In the genomic region with DNA sequence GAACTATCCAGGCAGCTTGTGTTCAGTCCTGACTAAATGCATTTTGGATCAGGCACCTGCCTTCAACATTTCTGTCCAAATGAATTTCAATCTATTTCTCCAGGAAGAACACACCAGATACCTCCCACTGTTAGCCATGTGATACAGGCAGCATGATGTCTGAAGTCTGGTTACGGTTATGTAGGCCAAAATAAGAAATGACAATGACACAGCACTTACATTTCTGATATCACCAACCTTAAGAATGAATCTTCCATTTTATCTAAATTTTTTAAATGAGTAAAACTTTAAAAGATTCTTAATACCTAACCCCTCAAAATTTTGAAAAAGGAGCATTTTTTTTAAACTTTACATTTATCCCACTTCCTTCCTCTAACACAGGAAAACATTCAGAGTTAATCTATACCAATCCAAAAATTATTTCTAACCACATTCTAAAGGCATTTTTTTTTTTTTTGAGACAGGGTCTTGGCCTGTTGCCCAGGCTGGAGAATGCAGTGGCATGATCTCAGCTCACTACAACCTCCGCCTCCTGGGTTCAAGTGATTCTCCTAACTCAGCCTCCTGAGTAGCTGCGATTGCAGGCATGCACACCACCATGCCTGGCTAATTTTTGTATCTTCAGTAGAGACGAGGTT, we compare ENCODE assay signal across 8 cellular contexts. TPM values are rescaled to one million over a fixed set of nuclear protein-coding genes. Genes with fewer than 3 reads are reported as not detected.
DNase-seq lines count a peak whose midpoint lies in the region; ATAC-seq and TF ChIP-seq lines count a peak whose summit lies in the region.

TSS of gene MAP4 (minus strand) at position 81 of the 638 bp plus-strand sequence. CDS start 17,556 bp downstream, outside the sequence.

- intact Hi-C loops in IMR-90 (cut with micrococcal nuclease) (no loop called here), sigmoid colon (cut with DNase I) (no loop called here)

- 61% methylated on average over 2 of the region's 4 CpGs; no CpG with 5 or more reads in 1 of the 2 experiments for WGBS in IMR-90 (ENCODE audit: extremely low coverage in 2 of 2, insufficient read length in 1 of 2), 2 experiments
- WGBS in sigmoid colon, 2 donors: 56 to 65% methylated on average over 4 of the region's 4 CpGs

- peaks cover 32% of the 10 kb centered on the region for H3K4me1 Mint-ChIP-seq in activated CD8-positive, alpha-beta T cell treated with anti-CD3 and anti-CD28 coated beads, Interleukin-2, amount 10 ng/mL, durations not matched to agents 7 days and 5 days (ENCODE audit: low read depth)

- TF ChIP-seq RAD21 in IMR-90 (IDR thresholded peaks at IDR 0.05; ENCODE audit: low read length): no peak

- H4K8ac ChIP-seq in IMR-90 (ENCODE audit: low read depth in 2 of 2, low read length in 2 of 2): peak within 1 kb of the TSS in 1 of 2 experiments; percentile 31; a peak in 1 of 4 replicates

- peak within 1 kb of the TSS; percentile 13; the same call in 1 of the 2 replicates for H4K91ac ChIP-seq in IMR-90 (ENCODE audit: insufficient read depth, low read depth, low read length)

- dilution Hi-C loops in IMR-90 (cut with HindIII; ENCODE audit: low sequenced_read_pairs, unreplicated experiment): no loop called here

- peak within 1 kb of the TSS; percentile 60 for H3K4me2 ChIP-seq in IMR-90 (ENCODE audit: low read depth, low read length)

- BruUV-seq in IMR-90 (replicated peaks; lab: Mats Ljungman, UMichigan): no TSS peak

- H3K4ac ChIP-seq in IMR-90 (ENCODE audit: low read depth, low read length): peak within 1 kb of the TSS; percentile 45; the same call in 1 of the 2 replicates

- H3K4me1 ChIP-seq in IMR-90 (ENCODE audit: control insufficient read depth, insufficient read depth, low read length): peaks cover 31% of the 10 kb centered on the region
- peaks cover 47% of the 10 kb centered on the region for H3K4me1 ChIP-seq in cardiac muscle cell (ENCODE audit: low read depth)
- H3K4me1 ChIP-seq in sigmoid colon: peaks cover 0 to 80% (median 76%) of the 10 kb centered on the region in 4 donors

- H3K4me3 ChIP-seq in IMR-90 (ENCODE audit: insufficient read depth, low read depth, low read length) (no peak within 1 kb of the TSS), cardiac muscle cell (no peak within 1 kb of the TSS), sigmoid colon (peak within 1 kb of the TSS in 1 of 4 donors; percentile 25)

- no peak within 1 kb of the TSS for H3K27ac ChIP-seq in IMR-90 (ENCODE audit: insufficient read depth, low read length)
- peak within 1 kb of the TSS; percentile 22 for H3K27ac ChIP-seq in cardiac muscle cell
- peak within 1 kb of the TSS; percentile 69 to 89 (median 84) for H3K27ac ChIP-seq in sigmoid colon

- ATAC-seq in IMR-90 (ENCODE audit: low read depth): no peak
- ATAC-seq in activated CD8-positive, alpha-beta T cell treated with anti-CD3 and anti-CD28 coated beads, Interleukin-2, amount 10 ng/mL, durations not matched to agents 7 days and 5 days: no peak

- no peak for TF ChIP-seq EP300 in sigmoid colon (IDR thresholded peaks at IDR 0.05)

- H3K36me3 ChIP-seq in IMR-90 (ENCODE audit: control insufficient read depth, insufficient read depth, low read length): peaks cover 7% of the 10 kb centered on the region
- no peaks in the 10 kb centered on the region for H3K36me3 ChIP-seq in cardiac muscle cell
- H3K36me3 ChIP-seq in sigmoid colon: no peaks in the 10 kb centered on the region

- H3K27me3 Mint-ChIP-seq in activated CD8-positive, alpha-beta T cell treated with anti-CD3 and anti-CD28 coated beads, Interleukin-2, amount 10 ng/mL, durations not matched to agents 7 days and 5 days (ENCODE audit: low read depth): no peaks in the 10 kb centered on the region

- H3K9me3 ChIP-seq in IMR-90 (ENCODE audit: control insufficient read depth, insufficient read depth, low read length) (no peaks in the 10 kb centered on the region), cardiac muscle cell (ENCODE audit: low read depth) (no peaks in the 10 kb centered on the region), sigmoid colon (no peaks in the 10 kb centered on the region)

- peak within 1 kb of the TSS; percentile 81; the same call in 1 of the 2 replicates for H3K18ac ChIP-seq in IMR-90 (ENCODE audit: low read depth, low read length)

- no peak within 1 kb of the TSS for H3K4me3 Mint-ChIP-seq in activated CD8-positive, alpha-beta T cell treated with anti-CD3 and anti-CD28 coated beads, Interleukin-2, amount 10 ng/mL, durations not matched to agents 7 days and 5 days

- 0 out of 2 replicates have a peak within 1 kb of the TSS, but pooled peaks have one; percentile 36 for H2BK120ac ChIP-seq in IMR-90 (ENCODE audit: low read depth, low read length)

- H4K5ac ChIP-seq in IMR-90 (ENCODE audit: low read depth, low read length): no peak within 1 kb of the TSS

- H3K9ac ChIP-seq in IMR-90 (ENCODE audit: low read depth, low read length): no peak within 1 kb of the TSS; the same call in 1 of the 2 replicates

- H3K27ac Mint-ChIP-seq in activated CD8-positive, alpha-beta T cell treated with anti-CD3 and anti-CD28 coated beads, Interleukin-2, amount 10 ng/mL, durations not matched to agents 7 days and 5 days: no peak within 1 kb of the TSS

- H3K79me1 ChIP-seq in IMR-90 (ENCODE audit: low read depth in 1 of 2, low read length in 2 of 2): peaks cover 24 to 82% of the 10 kb centered on the region in 2 experiments

- H3K36me3 Mint-ChIP-seq in activated CD8-positive, alpha-beta T cell treated with anti-CD3 and anti-CD28 coated beads, Interleukin-2, amount 10 ng/mL, durations not matched to agents 7 days and 5 days (ENCODE audit: low read depth): peaks cover 8% of the 10 kb centered on the region

- H3K9me1 ChIP-seq in IMR-90 (ENCODE audit: insufficient read depth, low read length): peaks cover 39% of the 10 kb centered on the region

- no peak within 1 kb of the TSS for H2AK9ac ChIP-seq in IMR-90 (replicated peaks; ENCODE audit: low read depth, low read length, poor library complexity)

- DNase-seq in IMR-90 (peak; percentile 34), cardiac muscle cell (ENCODE audit: low read depth in 1 of 2, low spot score in 1 of 2) (peak in 1 of 2 donors; percentile 67), sigmoid colon (no peak), HuH-7 (ENCODE audit: low spot score) (no peak), NCI-H1436 treated with DMSO at 0.1 percent for 48 hours (lab: John Stamatoyannopoulos, UW) (no peak), NCI-H1092 treated with DMSO at 0.1 percent for 48 hours (lab: John Stamatoyannopoulos, UW) (no peak), NK-92 (lab: John Stamatoyannopoulos, UW; ENCODE audit: unreplicated experiment) (no peak)
- no peak for DNase-seq in activated CD8-positive, alpha-beta T cell treated with anti-CD3 and anti-CD28 coated beads, Interleukin-2, amount 10 ng/mL, durations not matched to agents 7 days and 5 days

- H2AFZ ChIP-seq in IMR-90 (replicated peaks; ENCODE audit: low read length, poor library complexity): no peak within 1 kb of the TSS

- 0 out of 2 replicates have a peak within 1 kb of the TSS, but pooled peaks have one; percentile 31 for H2BK20ac ChIP-seq in IMR-90 (ENCODE audit: low read depth, low read length)

- TF ChIP-seq POLR2A in IMR-90 (IDR thresholded peaks at IDR 0.05; ENCODE audit: low read depth, low read length) (no peak), sigmoid colon (IDR thresholded peaks at IDR 0.05) (no peak)

- H2BK5ac ChIP-seq in IMR-90 (ENCODE audit: low read depth, low read length, poor library complexity, severe bottlenecking): peak within 1 kb of the TSS; percentile 10

- CTCF ChIA-PET in IMR-90 (lab: Yijun Ruan, JAX): interaction anchor here (0.6 to 1.2 kb wide), 2 partner anchors 13 to 52 kb away, joined by 3 read pairs; no protein-coding TSS in a partner anchor
- CTCF ChIA-PET in activated CD8-positive, alpha-beta T cell treated with anti-CD3 and anti-CD28 coated beads, Interleukin-2, amount 10 ng/mL, durations not matched to agents 7 days and 5 days (lab: Charles Lee): no interaction called here

- peak within 1 kb of the TSS; percentile 86 for H3K14ac ChIP-seq in IMR-90 (replicated peaks; ENCODE audit: low read depth, low read length)

- TF ChIP-seq CTCF in IMR-90 (conservative IDR thresholded peaks at IDR 0.05; ENCODE audit: low read depth, low read length) (no peak), cardiac muscle cell (IDR thresholded peaks at IDR 0.05; ENCODE audit: low read depth, low read length) (no peak), sigmoid colon (IDR thresholded peaks at IDR 0.05) (no peak)

- H3K27me3 ChIP-seq in IMR-90 (ENCODE audit: control insufficient read depth, insufficient read depth, low read length): no peaks in the 10 kb centered on the region
- no peaks in the 10 kb centered on the region for H3K27me3 ChIP-seq in cardiac muscle cell
- H3K27me3 ChIP-seq in sigmoid colon: no peaks in the 10 kb centered on the region

- POLR2A ChIA-PET in IMR-90 (lab: Charles Lee; ENCODE audit: unreplicated experiment): no interaction called here
- POLR2A ChIA-PET in activated CD8-positive, alpha-beta T cell treated with anti-CD3 and anti-CD28 coated beads, Interleukin-2, amount 10 ng/mL, durations not matched to agents 7 days and 5 days (lab: Charles Lee): no interaction called here

- H3K9me3 Mint-ChIP-seq in activated CD8-positive, alpha-beta T cell treated with anti-CD3 and anti-CD28 coated beads, Interleukin-2, amount 10 ng/mL, durations not matched to agents 7 days and 5 days (ENCODE audit: insufficient read depth): no peaks in the 10 kb centered on the region

- H2BK15ac ChIP-seq in IMR-90 (ENCODE audit: low read depth, low read length): no peak within 1 kb of the TSS

- peak within 1 kb of the TSS; percentile 56; the same call in 1 of the 2 replicates for H2AK5ac ChIP-seq in IMR-90 (ENCODE audit: low read depth, low read length)

- H4K20me1 ChIP-seq in IMR-90 (ENCODE audit: insufficient read depth, low read length): peaks cover 91% of the 10 kb centered on the region

- in situ Hi-C loops in IMR-90 (cut with MboI; ENCODE audit: low sequenced_read_pairs): no loop called here

- H3K23ac ChIP-seq in IMR-90 (ENCODE audit: low read depth, low read length): peak within 1 kb of the TSS; percentile 82; the same call in 1 of the 2 replicates

- no peak within 1 kb of the TSS for H3K56ac ChIP-seq in IMR-90 (ENCODE audit: extremely low read depth, insufficient read depth, low read length)

TF ChIP-seq in IMR-90, 13 proteins besides CTCF, POLR2A, EP300 and RAD21 (continues in another document):
- TF ChIP-seq RCOR1 (IDR thresholded peaks at IDR 0.05; ENCODE audit: insufficient replicate concordance, low read length) (no peak), NFE2L2 (IDR thresholded peaks at IDR 0.05; ENCODE audit: low read depth, low read length) (no peak), SMC3 (IDR thresholded peaks at IDR 0.05; ENCODE audit: low read depth, low read length) (no peak), MXI1 (IDR thresholded peaks at IDR 0.05; ENCODE audit: borderline replicate concordance, low read depth, low read length) (no peak)

RNA-seq across cellular contexts. Expression of gene MAP4, which starts in this region (rescaled TPM):
- 80.5 and 87.8 TPM in 2 replicates for total RNA-seq in IMR-90 (2012; rRNA removed)
- 216 and 229 TPM in 2 replicates for polyA plus RNA-seq in IMR-90 (2012; rRNA removed)
- polyA plus RNA-seq in IMR-90 (2012; cell fraction: cytosol; rRNA removed): 110 and 154 TPM in 2 replicates
- 236 and 307 TPM in 2 replicates for polyA plus RNA-seq in IMR-90 (2012; cell fraction: nucleus; rRNA removed; ENCODE audit: low replicate concordance)
- 100 to 1,000 TPM; 119 to 120 TPM for total RNA-seq in activated CD8-positive, alpha-beta T cell treated with anti-CD3 and anti-CD28 coated beads, Interleukin-2, amount 10 ng/mL, durations not matched to agents 7 days and 5 days
- 133 and 138 TPM in 2 replicates for total RNA-seq in cardiac muscle cell
- 136 and 145 TPM in 2 replicates for polyA plus RNA-seq in cardiac muscle cell
- total RNA-seq in sigmoid colon: 100 to 1,000 TPM; 138 to 266 (median 201) TPM
- 10 to 100 TPM; 41.2 to 90.0 (median 55.3) TPM for polyA plus RNA-seq in sigmoid colon
